Comparison of ENCODE assay signal across 9 cellular contexts in the genomic region with DNA sequence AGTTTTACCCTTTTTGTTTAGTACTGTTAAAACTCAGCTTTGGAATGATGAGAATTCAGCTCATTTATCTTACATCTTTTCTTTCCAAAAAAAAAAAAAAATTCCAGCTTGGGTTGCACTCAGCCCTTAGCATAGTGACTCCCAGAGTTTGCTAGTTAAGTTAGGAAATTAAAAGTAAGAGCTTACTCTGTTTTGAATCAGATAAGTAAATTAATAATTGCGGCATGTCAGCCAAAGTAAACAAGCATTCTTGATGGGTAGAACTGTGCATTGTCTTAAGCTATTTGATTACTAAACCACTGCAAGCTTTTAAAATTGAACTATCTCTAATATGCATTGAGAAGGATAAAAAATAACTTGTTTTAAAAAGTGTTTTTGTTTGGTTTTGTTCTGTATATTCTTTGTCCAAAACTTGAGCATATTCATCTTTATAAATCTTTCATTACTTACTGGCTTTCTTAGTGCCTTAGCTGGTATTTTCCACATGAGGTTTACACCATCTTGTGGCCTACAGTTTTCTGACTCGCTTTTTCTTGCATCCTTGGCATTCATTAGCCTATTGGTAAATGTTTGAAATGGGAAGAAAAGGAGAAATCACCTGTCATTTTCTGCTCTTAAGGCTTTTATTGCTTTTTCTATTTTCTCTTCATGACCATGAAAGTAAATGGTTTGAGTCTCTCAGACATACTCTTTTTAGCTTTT.
DNase-seq lines count a peak whose midpoint lies in the region; ATAC-seq and TF ChIP-seq lines count a peak whose summit lies in the region.
"Had no signal": no experiment of that assay in that cellular context is flagged by ENCODE, and none has a peak within 500 bp of the region (broad histone marks: within the 10 kb centered on the region; RNA-seq: fewer than 3 reads in every experiment).

No MANE protein-coding gene starts in this region.

- 41% methylated on average over 2 of the region's 2 CpGs for WGBS in suprapubic skin

- no peak for TF ChIP-seq EP300 in suprapubic skin (IDR thresholded peaks at IDR 0.05)

- H3K9me3 ChIP-seq in thoracic aorta (no peaks in the 10 kb centered on the region), suprapubic skin (no peaks in the 10 kb centered on the region)

- H3K4me3 ChIP-seq in cardiac fibroblast (replicated peaks in 1 of 2; ENCODE audit: low read depth in 2 of 2, low read length in 2 of 2), result no peak overlapping the region
- no peak overlapping the region for H3K4me3 ChIP-seq in thoracic aorta
- no peak overlapping the region for H3K4me3 ChIP-seq in suprapubic skin

- H3K36me3 ChIP-seq in thoracic aorta (no peaks in the 10 kb centered on the region), suprapubic skin (no peaks in the 10 kb centered on the region)

- TF ChIP-seq CTCF in cardiac fibroblast (IDR thresholded peaks at IDR 0.05; ENCODE audit: low read depth, low read length), result no peak
- TF ChIP-seq CTCF in thoracic aorta (IDR thresholded peaks at IDR 0.05), result no peak
- no peak for TF ChIP-seq CTCF in suprapubic skin (IDR thresholded peaks at IDR 0.05)

- TF ChIP-seq POLR2A in suprapubic skin (IDR thresholded peaks at IDR 0.05), result no peak

- H3K4me1 ChIP-seq in thoracic aorta (ENCODE audit: control insufficient read depth in 1 of 2, low read depth in 2 of 2), result peaks cover 15 to 65% of the 10 kb centered on the region in 2 donors
- H3K4me1 ChIP-seq in suprapubic skin, result peaks cover 43% of the 10 kb centered on the region

- DNase-seq in LHCN-M2 (ENCODE audit: low read depth) (peak; percentile 55), cardiac fibroblast (ENCODE audit: low read depth in 2 of 2) (peak; percentile 67 to 69), kidney tubule cell (ENCODE audit: low spot score) (peak; percentile 44), thoracic aorta (ENCODE audit: low spot score) (no peak), suprapubic skin (ENCODE audit: low spot score in 2 of 2) (no peak), NCI-H345 (lab: John Stamatoyannopoulos, UW) (no peak), NCI-H2171 (lab: John Stamatoyannopoulos, UW) (no peak)
- DNase-seq: NCI-H2081 had no signal

- peak overlapping the region; percentile 22 to 72 for H3K27ac ChIP-seq in thoracic aorta
- no peak overlapping the region for H3K27ac ChIP-seq in suprapubic skin

- ATAC-seq in thoracic aorta (ENCODE audit: insufficient number of reproducible peaks, low FRiP score, low read depth) (no peak), HG02970 (IDR thresholded peaks at IDR 0.05; ENCODE audit: low FRiP score, unreplicated experiment) (no peak)

- no peaks in the 10 kb centered on the region for H3K27me3 ChIP-seq in thoracic aorta (replicated peaks; ENCODE audit: insufficient read depth)
- H3K27me3 ChIP-seq in suprapubic skin, result no peaks in the 10 kb centered on the region

Comparison
In these comparisons a context has a peak if more than half of its experiments do, and no peak if none do; other contexts are left out.
1. DNase-seq: peak in LHCN-M2 (single experiment), cardiac fibroblast (2 of 2) and kidney tubule cell (single experiment); none in thoracic aorta (single experiment), suprapubic skin (0 of 2), NCI-H345 (single experiment) and NCI-H2171 (single experiment).